Comparison of ENCODE assay signal across 26 cellular contexts in the genomic region with DNA sequence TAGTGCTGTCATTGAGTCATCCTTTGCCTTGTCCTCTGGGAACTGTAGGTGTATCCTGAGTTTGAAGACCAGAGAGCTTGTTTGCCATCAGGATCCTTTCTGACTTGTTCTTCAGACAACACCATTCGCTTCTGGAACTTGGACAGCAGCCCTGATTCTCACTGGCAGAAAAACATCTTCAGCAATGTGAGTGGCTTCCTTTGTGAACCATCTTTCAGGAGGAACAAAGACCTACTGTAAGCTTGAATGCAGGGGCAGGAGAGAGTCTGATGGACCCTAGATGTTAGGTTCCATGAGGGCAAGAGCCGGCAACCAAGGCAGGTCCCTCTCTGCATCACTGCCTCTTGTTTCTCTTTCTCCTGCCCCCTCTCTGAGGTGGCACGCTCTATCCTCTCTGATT. TPM values are rescaled to one million over a fixed set of nuclear protein-coding genes. Genes with fewer than 3 reads are reported as not detected.
DNase-seq lines count a peak whose midpoint lies in the region; TF ChIP-seq lines count a peak whose summit lies in the region.
"Had no signal": no experiment of that assay in that cellular context is flagged by ENCODE, and none has a peak within 500 bp of the region (broad histone marks: within the 10 kb centered on the region; RNA-seq: fewer than 3 reads in every experiment).

No MANE protein-coding gene starts in this region.

- 88% methylated on average over 3 of the region's 3 CpGs for WGBS in esophagus muscularis mucosa

- TF ChIP-seq POLR2A in esophagus muscularis mucosa (IDR thresholded peaks at IDR 0.05; ENCODE audit: low read depth), result no peak

- peak in 42 of 56 donors; percentile 12 to 85 (median 43) for DNase-seq in amygdala (lab: John Stamatoyannopoulos, UW)
- no peak for DNase-seq in epithelial cell of prostate (ENCODE audit: low read depth, low spot score)
- peak; percentile 92 for DNase-seq in medulla oblongata (ENCODE audit: extremely low spot score)
- DNase-seq in esophagus muscularis mucosa (ENCODE audit: extremely low spot score), result no peak
- no peak for DNase-seq in GF-D8 (lab: John Stamatoyannopoulos, UW)
- DNase-seq in AG08396 (ENCODE audit: low spot score), result no peak
- DNase-seq: activated CD4-positive, alpha-beta T cell treated with anti-CD3 and anti-CD28 coated beads for 48 hours; activated CD8-positive, alpha-beta memory T cell treated with anti-CD3 and anti-CD28 coated beads, Interleukin-2, amount 10 ng/mL, durations not matched to agents 7 days and 5 days; activated naive CD4-positive, alpha-beta T cell treated with anti-CD3 and anti-CD28 coated beads, Interleukin-2, amount 50 U/mL, for 16 hours; aorta; CD8-positive, alpha-beta T cell; central memory CD4-positive, alpha-beta T cell; DMS79; gastrocnemius medialis; lower lobe of right lung; NCI-H1092; NCI-H2029; NCI-H226; RPMI8226; stimulated activated naive CD8-positive, alpha-beta T cell treated with anti-CD3 and anti-CD28 coated beads, Interleukin-15, amount 100 ng/mL, for 72 hours had no signal

- TF ChIP-seq CTCF in esophagus muscularis mucosa (IDR thresholded peaks at IDR 0.05), result no peak

- H3K27ac ChIP-seq in epithelial cell of prostate (peak overlapping the region; percentile 13), temporal lobe (ENCODE audit: low read depth, low read length) (peak overlapping the region; percentile 91), esophagus muscularis mucosa (replicated peaks in 1 of 4) (no peak overlapping the region)
- H3K27ac ChIP-seq: gastrocnemius medialis, HL-60, lower lobe of right lung, prostate gland had no signal

- peaks cover 0 to 8% (median 5%) of the 10 kb centered on the region in 4 donors for H3K4me1 ChIP-seq in esophagus muscularis mucosa
- H3K4me1 ChIP-seq: lower lobe of right lung, prostate gland had no signal

- no peaks in the 10 kb centered on the region for H3K9me3 ChIP-seq in esophagus muscularis mucosa
- H3K9me3 ChIP-seq: gastrocnemius medialis, lower lobe of right lung, prostate gland had no signal

- no peaks in the 10 kb centered on the region for H3K36me3 ChIP-seq in esophagus muscularis mucosa
- H3K36me3 ChIP-seq: gastrocnemius medialis, lower lobe of right lung, prostate gland had no signal

- H3K27me3 ChIP-seq in esophagus muscularis mucosa, result no peaks in the 10 kb centered on the region
- H3K27me3 ChIP-seq: gastrocnemius medialis had no signal

- intact Hi-C loops in esophagus muscularis mucosa (cut with DNase I), result no loop called here

- no peak overlapping the region for H3K4me3 ChIP-seq in esophagus muscularis mucosa
- H3K4me3 ChIP-seq: gastrocnemius medialis, lower lobe of right lung, prostate gland had no signal

- no peak for TF ChIP-seq EP300 in esophagus muscularis mucosa (IDR thresholded peaks at IDR 0.05)

RNA-seq across cellular contexts. Expression of a gene that starts 26.7 kb away (rescaled TPM):
- 0.98 TPM for total RNA-seq in temporal lobe
- total RNA-seq in esophagus muscularis mucosa, result under 1 TPM in 3 of 4 donors, not detected in 1; 0.26 to 0.52 (median 0.50) TPM

RNA-seq across cellular contexts. Expression of a gene that starts 27.3 kb away (rescaled TPM):
- total RNA-seq in temporal lobe (2.2 TPM), esophagus muscularis mucosa (10 to 100 TPM in 2 of 4 donors, 1 to 10 TPM in 2; 6.3 to 21.3 (median 12.1) TPM)

RNA-seq across cellular contexts. Expression of a gene that starts 29.6 kb away (rescaled TPM):
- total RNA-seq in temporal lobe (not detected), esophagus muscularis mucosa (not detected)
- total RNA-seq: activated CD8-positive, alpha-beta memory T cell treated with anti-CD3 and anti-CD28 coated beads, Interleukin-2, amount 10 ng/mL, durations not matched to agents 7 days and 5 days; activated T-helper 1 cell treated with anti-CD3 and anti-CD28 coated beads, Interleukin-12 subunit alpha, Interleukin-12 subunit beta, Interleukin-2, Interleukin-4 antibody, amounts not matched to agents 30 ng/mL and 10 ng/mL and 1 ng/mL, durations not matched to agents 14 hours and 24 hours and 36 hours; aorta; CD8-positive, alpha-beta T cell; epithelial cell of proximal tubule; gastrocnemius medialis; HepG2; lower lobe of right lung; prostate gland had no signal

RNA-seq across cellular contexts. Expression of a gene that starts 33.3 kb away (rescaled TPM):
- total RNA-seq in temporal lobe (41.8 TPM), esophagus muscularis mucosa (100 to 1,000 TPM in 2 of 4 donors, 10 to 100 TPM in 2; 64.8 to 152 (median 85.7) TPM)

RNA-seq across cellular contexts. Expression of a gene that starts 33.9 kb away (rescaled TPM):
- total RNA-seq in temporal lobe (274 TPM), esophagus muscularis mucosa (100 to 1,000 TPM; 164 to 230 (median 192) TPM)

Comparison
In these comparisons a context has a peak if more than half of its experiments do, and no peak if none do; other contexts are left out.
1. DNase-seq: peak in amygdala (42 of 56) and medulla oblongata (single experiment); none in epithelial cell of prostate (single experiment), esophagus muscularis mucosa (single experiment), GF-D8 (single experiment) and AG08396 (single experiment).
2. H3K27ac ChIP-seq: peak in epithelial cell of prostate (single experiment) and temporal lobe (single experiment); none in esophagus muscularis mucosa (0 of 4).